Comparison of ENCODE assay signal across 8 cellular contexts in the genomic region with DNA sequence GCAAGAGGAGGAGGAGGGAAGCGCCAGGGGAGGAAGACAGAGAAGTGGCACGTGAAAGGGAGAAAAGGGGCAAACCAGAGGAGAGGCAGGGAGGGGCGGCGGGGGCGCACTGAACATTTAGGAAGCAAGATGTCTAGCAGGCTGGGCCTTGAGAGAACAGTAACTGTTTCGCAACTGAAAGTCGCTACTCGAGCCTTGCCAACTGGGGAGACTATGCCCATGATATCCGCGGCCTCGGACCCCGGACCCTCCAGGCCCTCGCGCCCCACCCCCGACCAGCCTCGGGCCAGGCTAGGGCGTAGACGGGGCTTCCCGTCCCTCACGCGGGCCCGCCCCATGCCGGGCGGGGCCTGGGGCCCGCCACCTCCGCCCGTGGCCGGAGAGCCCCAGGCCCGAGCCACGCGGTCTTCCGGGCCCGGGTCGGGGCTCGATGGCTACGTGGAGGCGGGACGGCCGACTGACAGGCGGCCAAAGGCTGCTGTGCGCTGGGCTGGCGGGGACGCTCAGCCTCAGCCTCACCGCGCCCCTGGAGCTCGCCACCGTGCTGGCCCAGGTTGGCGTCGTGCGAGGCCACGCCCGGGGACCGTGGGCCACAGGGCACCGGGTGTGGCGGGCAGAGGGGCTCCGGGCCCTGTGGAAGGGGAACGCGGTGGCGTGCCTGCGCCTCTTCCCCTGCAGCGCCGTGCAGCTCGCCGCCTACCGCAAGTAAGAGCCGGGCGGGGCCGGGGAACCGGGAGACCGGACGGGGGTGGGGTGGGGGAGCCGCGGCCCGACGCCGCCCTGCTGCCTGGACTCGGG. TPM values are rescaled to one million over a fixed set of nuclear protein-coding genes. Genes with fewer than 3 reads are reported as not detected.
A peak's percentile ranks its signal among the peaks of the same experiment; 100 is the strongest.
DNase-seq lines count a peak whose midpoint lies in the region; ATAC-seq and TF ChIP-seq lines count a peak whose summit lies in the region.

SLC25A43 (plus strand) TSS at position 363 of the 798 bp plus-strand sequence; CDS start at position 431, 68 bp downstream.

- H3K9me3 ChIP-seq in WERI-Rb-1 (ENCODE audit: severe bottlenecking) (no peaks in the 10 kb centered on the region), left lung (no peaks in the 10 kb centered on the region)

- H3K27me3 ChIP-seq in WERI-Rb-1 (ENCODE audit: insufficient read depth, low read depth, severe bottlenecking) (peaks cover 3% of the 10 kb centered on the region), left lung (no peaks in the 10 kb centered on the region)

- intact Hi-C loops in left lung (cut with DNase I): no loop called here

- H3K4me3 ChIP-seq in WERI-Rb-1 (ENCODE audit: low read depth, low read length): peak within 1 kb of the TSS; percentile 51
- H3K4me3 ChIP-seq in choroid plexus epithelial cell (ENCODE audit: low read depth, low read length): peak within 1 kb of the TSS; percentile 68
- H3K4me3 ChIP-seq in left lung: peak within 1 kb of the TSS; percentile 51 to 58

- H3K36me3 ChIP-seq in WERI-Rb-1 (no peaks in the 10 kb centered on the region), left lung (no peaks in the 10 kb centered on the region)

- ATAC-seq in GM19467 (IDR thresholded peaks at IDR 0.05; ENCODE audit: unreplicated experiment) (peak; percentile 64), HG03558 (IDR thresholded peaks at IDR 0.05; ENCODE audit: extremely low read depth, unreplicated experiment) (peak; percentile 68), left lung (peak; percentile 96)

- peaks cover 0 to 5% of the 10 kb centered on the region in 2 donors for H3K4me1 ChIP-seq in left lung

- no peak within 1 kb of the TSS for H3K27ac ChIP-seq in WERI-Rb-1
- H3K27ac ChIP-seq in left lung: peak within 1 kb of the TSS; percentile 73 to 82

- DNase-seq in D341Med (ENCODE audit: low spot score) (peak; percentile 69), WERI-Rb-1 (no peak), choroid plexus epithelial cell (ENCODE audit: low read depth) (no peak), left lung (peak; percentile 41 to 87), GOT3 (lab: John Stamatoyannopoulos, UW) (no peak)
- peak in 2 of 3 experiments; percentile 1 to 10 for DNase-seq in stimulated activated CD4-positive, alpha-beta T cell treated with anti-CD3 and anti-CD28 coated beads, TNF-alpha, amount 100 ng/mL, for 4 hours (ENCODE audit: low read depth in 3 of 3)

- TF ChIP-seq CTCF in WERI-Rb-1 (IDR thresholded peaks at IDR 0.05; ENCODE audit: low read depth, low read length) (no peak), choroid plexus epithelial cell (conservative IDR thresholded peaks at IDR 0.05; ENCODE audit: low read depth, low read length) (no peak), left lung (IDR thresholded peaks at IDR 0.05) (no peak)

RNA-seq across cellular contexts. Expression of gene SLC25A43, which starts in this region (rescaled TPM):
- 10 to 100 TPM; 16.6 to 18.7 TPM for total RNA-seq in left lung

Comparison
In these comparisons a context has a peak if more than half of its experiments do, and no peak if none do; other contexts are left out.
1. DNase-seq: peak in D341Med (single experiment), left lung (2 of 2) and stimulated activated CD4-positive, alpha-beta T cell treated with anti-CD3 and anti-CD28 coated beads, TNF-alpha, amount 100 ng/mL, for 4 hours (2 of 3); none in WERI-Rb-1 (single experiment), choroid plexus epithelial cell (single experiment) and GOT3 (single experiment).
2. Peak in every context shown above with its lines, with median percentiles within 50 percentile points of each other: ATAC-seq and H3K4me3 ChIP-seq.